In the genomic region with DNA sequence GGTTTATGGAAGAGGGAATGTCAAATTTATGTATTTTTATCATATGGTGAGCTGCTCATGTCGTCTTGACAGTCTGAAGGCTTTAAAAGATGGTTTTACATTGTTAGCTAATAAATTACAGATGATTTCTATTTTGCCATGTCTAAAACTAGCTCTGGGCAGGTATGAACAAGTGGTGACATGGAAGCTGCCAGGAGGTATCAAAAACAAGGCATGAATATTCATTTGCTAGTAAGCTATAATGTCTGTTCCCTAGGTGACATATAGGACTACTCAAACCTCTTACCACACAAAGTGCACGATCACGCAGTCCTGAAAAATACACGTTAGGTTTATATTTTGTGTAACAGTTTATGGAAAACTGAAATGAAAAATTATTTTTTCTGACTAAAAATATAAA, we compare ENCODE assay signal across 19 cellular contexts. TPM values are rescaled to one million over a fixed set of nuclear protein-coding genes. Genes with fewer than 3 reads are reported as not detected.
DNase-seq lines count a peak whose midpoint lies in the region; ATAC-seq and TF ChIP-seq lines count a peak whose summit lies in the region.
"Had no signal": no experiment of that assay in that cellular context is flagged by ENCODE, and none has a peak within 500 bp of the region (broad histone marks: within the 10 kb centered on the region; RNA-seq: fewer than 3 reads in every experiment).

No MANE protein-coding gene starts in this region.

- TF ChIP-seq POLR2A in IMR-90 (IDR thresholded peaks at IDR 0.05; ENCODE audit: low read depth, low read length): no peak

- no peak overlapping the region for H4K5ac ChIP-seq in IMR-90 (ENCODE audit: low read depth, low read length)

- no peak overlapping the region for H2BK12ac ChIP-seq in mesenchymal stem cell (ENCODE audit: low read length in 2 of 2)

- DNase-seq in DMS 273 (lab: John Stamatoyannopoulos, UW; ENCODE audit: unreplicated experiment) (peak; percentile 77), IMR-90 (no peak), caudate nucleus (lab: John Stamatoyannopoulos, UW) (no peak), mesenchymal stem cell (no peak), NCI-H774 (lab: John Stamatoyannopoulos, UW) (no peak), LoVo (ENCODE audit: low spot score) (no peak)
- DNase-seq: CD8-positive, alpha-beta T cell; DMS79; H7; Kasumi-1; NCI-H1105; NCI-H187; NCI-H2107; NCI-H226; NCI-H524 treated with DMSO at 0.1 percent for 48 hours; Right ventricle myocardium superior had no signal

- H3K9ac ChIP-seq in IMR-90 (ENCODE audit: low read depth, low read length): no peak overlapping the region
- peak overlapping the region; percentile 22 for H3K9ac ChIP-seq in mesenchymal stem cell (ENCODE audit: low read length)
- H3K9ac ChIP-seq: BLaER1 treated with 17β-estradiol and CSF1 and Interleukin-3, amounts not matched to agents 10 nM and 100 nM had no signal

- H2AFZ ChIP-seq in IMR-90 (replicated peaks; ENCODE audit: low read length, poor library complexity) (no peak overlapping the region), mesenchymal stem cell (ENCODE audit: low read depth, low read length) (no peak overlapping the region)

- H3K79me1 ChIP-seq in IMR-90 (ENCODE audit: low read depth in 1 of 2, low read length in 2 of 2) (peaks cover 4 to 6% of the 10 kb centered on the region in 2 experiments; a peak in 1 of 4 replicates), mesenchymal stem cell (replicated peaks; ENCODE audit: low read length, poor library complexity, severe bottlenecking) (no peaks in the 10 kb centered on the region)

- H3K14ac ChIP-seq in IMR-90 (replicated peaks; ENCODE audit: low read depth, low read length) (no peak overlapping the region), mesenchymal stem cell (ENCODE audit: low read length in 2 of 2) (no peak overlapping the region)

- H3K27me3 ChIP-seq in IMR-90 (ENCODE audit: control insufficient read depth, insufficient read depth, low read length): no peaks in the 10 kb centered on the region
- no peaks in the 10 kb centered on the region for H3K27me3 ChIP-seq in mesenchymal stem cell (ENCODE audit: control insufficient read depth in 1 of 2, insufficient read depth in 1 of 2, low read length in 2 of 2)
- H3K27me3 ChIP-seq: BLaER1 treated with 17β-estradiol and CSF1 and Interleukin-3, amounts not matched to agents 10 nM and 100 nM had no signal

- H4K91ac ChIP-seq in IMR-90 (ENCODE audit: insufficient read depth, low read depth, low read length) (no peak overlapping the region), mesenchymal stem cell (ENCODE audit: low read length) (no peak overlapping the region)

- no peak overlapping the region for H3K56ac ChIP-seq in IMR-90 (ENCODE audit: extremely low read depth, insufficient read depth, low read length)

- CTCF ChIA-PET in IMR-90 (lab: Yijun Ruan, JAX): interaction anchor here (1.2 kb wide), 1 partner anchor 200 kb away, joined by 3 read pairs; no protein-coding TSS in a partner anchor

- intact Hi-C loops in IMR-90 (cut with micrococcal nuclease): loop anchor here (5.0 kb wide), 1 partner anchor 66 kb away; no protein-coding TSS in a partner anchor

- TF ChIP-seq RAD21 in IMR-90 (IDR thresholded peaks at IDR 0.05; ENCODE audit: low read length): no peak

- BruUV-seq in IMR-90 (replicated peaks; lab: Mats Ljungman, UMichigan): TSS peak; percentile 34

- no peak overlapping the region for H3K4me3 ChIP-seq in IMR-90 (ENCODE audit: insufficient read depth, low read depth, low read length)
- H3K4me3 ChIP-seq in mesenchymal stem cell (ENCODE audit: insufficient read depth in 1 of 2, low read depth in 1 of 2, low read length in 2 of 2): no peak overlapping the region
- H3K4me3 ChIP-seq: BLaER1 treated with 17β-estradiol and CSF1 and Interleukin-3, amounts not matched to agents 10 nM and 100 nM had no signal

- no peak overlapping the region for H3K4ac ChIP-seq in IMR-90 (ENCODE audit: low read depth, low read length)
- no peak overlapping the region for H3K4ac ChIP-seq in mesenchymal stem cell (ENCODE audit: low read depth in 1 of 2, low read length in 2 of 2)

- H3K4me2 ChIP-seq in IMR-90 (ENCODE audit: low read depth, low read length): no peak overlapping the region
- H3K4me2 ChIP-seq in mesenchymal stem cell (ENCODE audit: low read length, poor library complexity, severe bottlenecking): no peak overlapping the region
- H3K4me2 ChIP-seq: BLaER1 treated with 17β-estradiol and CSF1 and Interleukin-3, amounts not matched to agents 10 nM and 100 nM had no signal

- no peak overlapping the region for H2AK9ac ChIP-seq in IMR-90 (replicated peaks; ENCODE audit: low read depth, low read length, poor library complexity)

- dilution Hi-C loops in IMR-90 (cut with HindIII; ENCODE audit: low sequenced_read_pairs, unreplicated experiment): no loop called here

- H3K36me3 ChIP-seq in IMR-90 (ENCODE audit: control insufficient read depth, insufficient read depth, low read length) (peaks cover 23% of the 10 kb centered on the region), mesenchymal stem cell (ENCODE audit: control insufficient read depth in 1 of 2, insufficient read depth in 2 of 2, low read depth in 1 of 2, low read length in 2 of 2) (peaks cover 25 to 88% of the 10 kb centered on the region in 2 experiments)

- in situ Hi-C loops in IMR-90 (cut with MboI; ENCODE audit: low sequenced_read_pairs): no loop called here

- H3K9me1 ChIP-seq in IMR-90 (ENCODE audit: insufficient read depth, low read length): 0 out of 2 replicates have a peak, but pooled peaks cover 3% of the 10 kb centered on the region

- no CpG with 5 or more reads among the region's 4 CpGs for WGBS in IMR-90 (ENCODE audit: extremely low coverage in 2 of 2, insufficient read length in 1 of 2), 2 experiments
- WGBS in mesenchymal stem cell: 100% methylated on average over 1 of the region's 4 CpGs

- no peak overlapping the region for H2AK5ac ChIP-seq in IMR-90 (ENCODE audit: low read depth, low read length)
- no peak overlapping the region for H2AK5ac ChIP-seq in mesenchymal stem cell (ENCODE audit: low read length, severe bottlenecking)

- H3K23ac ChIP-seq in IMR-90 (ENCODE audit: low read depth, low read length) (no peak overlapping the region), mesenchymal stem cell (ENCODE audit: low read length in 2 of 2) (no peak overlapping the region)

- H4K20me1 ChIP-seq in IMR-90 (ENCODE audit: insufficient read depth, low read length): no peaks in the 10 kb centered on the region; the same call in 1 of the 2 replicates

- H3K18ac ChIP-seq in IMR-90 (ENCODE audit: low read depth, low read length): no peak overlapping the region
- H3K18ac ChIP-seq in mesenchymal stem cell (ENCODE audit: low read depth in 1 of 2, low read length in 2 of 2): no peak overlapping the region

- H3K4me1 ChIP-seq in IMR-90 (ENCODE audit: control insufficient read depth, insufficient read depth, low read length) (peaks cover 4% of the 10 kb centered on the region; the same call in 1 of the 2 replicates), mesenchymal stem cell (ENCODE audit: control insufficient read depth, insufficient read depth, low read depth, low read length) (peaks cover 3% of the 10 kb centered on the region)
- H3K4me1 ChIP-seq: BLaER1 treated with 17β-estradiol and CSF1 and Interleukin-3, amounts not matched to agents 10 nM and 100 nM had no signal

- H2BK120ac ChIP-seq in IMR-90 (ENCODE audit: low read depth, low read length) (no peak overlapping the region), mesenchymal stem cell (ENCODE audit: low read depth, low read length) (no peak overlapping the region)

- H3K9me3 ChIP-seq in IMR-90 (ENCODE audit: control insufficient read depth, insufficient read depth, low read length) (no peaks in the 10 kb centered on the region), mesenchymal stem cell (ENCODE audit: control insufficient read depth, low read length) (no peaks in the 10 kb centered on the region)

- POLR2A ChIA-PET in IMR-90 (lab: Charles Lee; ENCODE audit: unreplicated experiment): no interaction called here

- no peak overlapping the region for H2BK5ac ChIP-seq in IMR-90 (ENCODE audit: low read depth, low read length, poor library complexity, severe bottlenecking)
- H2BK5ac ChIP-seq in mesenchymal stem cell (ENCODE audit: low read depth, low read length, poor library complexity, severe bottlenecking): no peak overlapping the region

- no peak for TF ChIP-seq CTCF in IMR-90 (conservative IDR thresholded peaks at IDR 0.05; ENCODE audit: low read depth, low read length)

- ATAC-seq in IMR-90 (ENCODE audit: low read depth) (no peak), HG03025 (IDR thresholded peaks at IDR 0.05; ENCODE audit: low FRiP score, unreplicated experiment) (no peak)
- ATAC-seq: CD8-positive, alpha-beta T cell had no signal

- H3K27ac ChIP-seq in IMR-90 (ENCODE audit: insufficient read depth, low read length) (no peak overlapping the region), caudate nucleus (ENCODE audit: low read depth, low read length) (peak overlapping the region; percentile 46), mesenchymal stem cell (ENCODE audit: low read length, poor library complexity, severe bottlenecking) (peak overlapping the region; percentile 34)

- no peak overlapping the region for H2BK20ac ChIP-seq in IMR-90 (ENCODE audit: low read depth, low read length)

- H4K8ac ChIP-seq in IMR-90 (ENCODE audit: low read depth in 2 of 2, low read length in 2 of 2) (no peak overlapping the region), mesenchymal stem cell (ENCODE audit: low read length) (no peak overlapping the region)

- no peak overlapping the region for H2BK15ac ChIP-seq in IMR-90 (ENCODE audit: low read depth, low read length)
- H2BK15ac ChIP-seq in mesenchymal stem cell (ENCODE audit: low read depth, poor library complexity, severe bottlenecking): no peak overlapping the region

TF ChIP-seq in IMR-90, 13 proteins besides CTCF, POLR2A, EP300 and RAD21 (continues in another document):
- TF ChIP-seq BHLHE40 (IDR thresholded peaks at IDR 0.05; ENCODE audit: low read depth, low read length) (no peak), MAZ (IDR thresholded peaks at IDR 0.05; ENCODE audit: borderline replicate concordance, low read depth, low read length) (no peak), ELK1 (IDR thresholded peaks at IDR 0.05; ENCODE audit: borderline replicate concordance, low read depth, low read length) (no peak), CEBPB (IDR thresholded peaks at IDR 0.05; ENCODE audit: low read depth, low read length) (no peak)

RNA-seq across cellular contexts. Expression of gene ST3GAL6, which starts 34.8 kb away (rescaled TPM):
- total RNA-seq in IMR-90 (2012; rRNA removed): 0.36 and 1.4 TPM in 2 replicates
- polyA plus RNA-seq in IMR-90 (2012; rRNA removed): 0.83 and 0.99 TPM in 2 replicates
- 0.20 TPM in 1 of 2 replicates, not detected in the other for polyA plus RNA-seq in IMR-90 (2012; cell fraction: cytosol; rRNA removed)
- 0.09 and 1.2 TPM in 2 replicates for polyA plus RNA-seq in IMR-90 (2012; cell fraction: nucleus; rRNA removed; ENCODE audit: low replicate concordance)
- polyA plus RNA-seq in mesenchymal stem cell (2013, experiment 1 of 2): 6.9 TPM
- 6.5 TPM for polyA plus RNA-seq in mesenchymal stem cell (2013, experiment 2 of 2)
- total RNA-seq: CD8-positive, alpha-beta T cell; T-helper 1 cell treated with Interleukin-12 subunit alpha and Interleukin-12 subunit beta and Interleukin-4 antibody, amounts not matched to agents 30 ng/mL and 1 ng/mL, for 36 hours had no signal
